Comparison of ENCODE assay signal across 13 cellular contexts in the genomic region with DNA sequence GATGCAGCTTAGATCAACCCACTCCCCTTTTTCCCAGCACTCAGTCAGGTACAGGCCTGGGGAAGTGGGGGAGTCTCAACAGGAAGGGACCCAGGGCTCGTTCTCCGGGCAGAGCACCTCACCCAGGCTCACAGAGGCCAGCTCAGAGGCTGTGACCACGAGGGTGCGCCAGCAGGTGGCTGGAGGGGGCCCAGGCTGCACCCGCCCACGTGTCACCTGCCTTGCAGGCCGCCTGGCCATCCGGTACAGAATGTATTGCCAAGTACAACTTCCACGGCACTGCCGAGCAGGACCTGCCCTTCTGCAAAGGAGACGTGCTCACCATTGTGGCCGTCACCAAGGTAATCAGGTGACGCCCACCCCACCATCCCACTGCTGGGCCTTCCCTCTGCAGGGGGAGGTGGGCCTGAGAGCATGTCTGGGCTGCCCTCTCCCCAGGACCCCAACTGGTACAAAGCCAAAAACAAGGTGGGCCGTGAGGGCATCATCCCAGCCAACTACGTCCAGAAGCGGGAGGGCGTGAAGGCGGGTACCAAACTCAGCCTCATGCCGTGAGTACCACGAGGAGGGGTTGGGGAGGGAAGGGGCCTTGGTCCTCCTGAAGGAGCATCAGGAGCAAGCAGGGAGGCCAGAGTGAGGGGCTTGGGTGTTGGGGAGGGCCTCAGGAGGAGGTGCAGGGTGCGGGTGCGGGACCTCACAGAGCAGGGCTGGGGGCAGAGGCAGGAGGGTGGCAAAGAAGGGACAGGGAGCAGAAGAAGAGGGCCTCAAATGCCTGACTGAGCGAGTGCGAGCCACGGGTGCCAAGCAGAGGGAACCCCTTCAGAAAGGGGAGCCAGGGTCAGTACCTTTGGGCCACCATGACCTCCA. TPM values are rescaled to one million over a fixed set of nuclear protein-coding genes. Genes with fewer than 3 reads are reported as not detected.
DNase-seq lines count a peak whose midpoint lies in the region; ATAC-seq and TF ChIP-seq lines count a peak whose summit lies in the region.
"Had no signal": no experiment of that assay in that cellular context is flagged by ENCODE, and none has a peak within 500 bp of the region (broad histone marks: within the 10 kb centered on the region; RNA-seq: fewer than 3 reads in every experiment).

No MANE protein-coding gene starts in this region.

- peaks cover 3 to 70% of the 10 kb centered on the region in 2 experiments for H3K79me1 ChIP-seq in IMR-90 (ENCODE audit: low read depth in 1 of 2, low read length in 2 of 2)

- POLR2A ChIA-PET in GM10248 (lab: Yijun Ruan, JAX) (interaction anchor here (0.7 to 1.5 kb wide), 3 partner anchors 11 to 27 kb away, joined by 4 to 5 read pairs (median 4); no protein-coding TSS in a partner anchor), IMR-90 (lab: Charles Lee; ENCODE audit: unreplicated experiment) (no interaction called here)

- peaks cover 26% of the 10 kb centered on the region for H3K79me2 ChIP-seq in hepatocyte

- CTCF ChIA-PET in GM10248 (lab: Yijun Ruan, JAX): interaction anchor here (0.7 to 35.2 kb wide), 31 partner anchors 9 to 370 kb away, joined by 3 to 1226 read pairs (median 5); a partner anchor contains a TSS
- CTCF ChIA-PET in IMR-90 (lab: Yijun Ruan, JAX): no interaction called here

- H3K9me3 ChIP-seq in IMR-90 (ENCODE audit: control insufficient read depth, insufficient read depth, low read length) (no peaks in the 10 kb centered on the region), hepatocyte (ENCODE audit: low read depth) (no peaks in the 10 kb centered on the region)

- no peak overlapping the region for H2AFZ ChIP-seq in IMR-90 (replicated peaks; ENCODE audit: low read length, poor library complexity)
- no peak overlapping the region for H2AFZ ChIP-seq in hepatocyte

- no peak overlapping the region for H3K14ac ChIP-seq in IMR-90 (replicated peaks; ENCODE audit: low read depth, low read length)

- WGBS in IMR-90 (ENCODE audit: extremely low coverage in 2 of 2, insufficient read length in 1 of 2), 2 experiments: 93% methylated on average over 12 of the region's 25 CpGs; no CpG with 5 or more reads in 1 of the 2 experiments
- 95% methylated on average over 23 of the region's 25 CpGs for WGBS in hepatocyte (ENCODE audit: low lambda C conversion rate, missing lambda C conversion rate)

- no peak overlapping the region for H3K9ac ChIP-seq in IMR-90 (ENCODE audit: low read depth, low read length)

- H3K4ac ChIP-seq in IMR-90 (ENCODE audit: low read depth, low read length): no peak overlapping the region

- no peak overlapping the region for H4K91ac ChIP-seq in IMR-90 (ENCODE audit: insufficient read depth, low read depth, low read length)

- H3K36me3 ChIP-seq in IMR-90 (ENCODE audit: control insufficient read depth, insufficient read depth, low read length) (peaks cover 41% of the 10 kb centered on the region), hepatocyte (replicated peaks; ENCODE audit: insufficient read depth, low read depth) (no peaks in the 10 kb centered on the region)

- H3K9me3 Mint-ChIP-seq in natural killer cell (no peaks in the 10 kb centered on the region), glutamatergic neuron (ENCODE audit: unreplicated experiment) (no peaks in the 10 kb centered on the region)

- H4K20me1 ChIP-seq in IMR-90 (ENCODE audit: insufficient read depth, low read length) (peaks cover 64% of the 10 kb centered on the region), hepatocyte (ENCODE audit: insufficient read depth, poor library complexity, severe bottlenecking) (peaks cover 19% of the 10 kb centered on the region)

- no peak for TF ChIP-seq POLR2A in IMR-90 (IDR thresholded peaks at IDR 0.05; ENCODE audit: low read depth, low read length)

- H3K4me3 ChIP-seq in IMR-90 (ENCODE audit: insufficient read depth, low read depth, low read length): no peak overlapping the region
- no peak overlapping the region for H3K4me3 ChIP-seq in hepatocyte

- H3K27ac Mint-ChIP-seq in natural killer cell: peak overlapping the region; percentile 92 to 93
- H3K27ac Mint-ChIP-seq in glutamatergic neuron (ENCODE audit: unreplicated experiment): no peak overlapping the region

- peak overlapping the region; percentile 50 for H2AK9ac ChIP-seq in IMR-90 (replicated peaks; ENCODE audit: low read depth, low read length, poor library complexity)

- H3K4me3 Mint-ChIP-seq in natural killer cell: peak overlapping the region; percentile 45
- no peak overlapping the region for H3K4me3 Mint-ChIP-seq in glutamatergic neuron (ENCODE audit: unreplicated experiment)

- H3K27me3 Mint-ChIP-seq in natural killer cell (ENCODE audit: low read depth in 2 of 2) (no peaks in the 10 kb centered on the region), glutamatergic neuron (ENCODE audit: unreplicated experiment) (peaks cover 4% of the 10 kb centered on the region)

- H4K8ac ChIP-seq in IMR-90 (ENCODE audit: low read depth in 2 of 2, low read length in 2 of 2): no peak overlapping the region

- H3K4me1 ChIP-seq in IMR-90 (ENCODE audit: control insufficient read depth, insufficient read depth, low read length) (peaks cover 2% of the 10 kb centered on the region; the same call in 1 of the 2 replicates), hepatocyte (ENCODE audit: insufficient read depth) (no peaks in the 10 kb centered on the region)

- TF ChIP-seq RAD21 in IMR-90 (IDR thresholded peaks at IDR 0.05; ENCODE audit: low read length): no peak

- no peak for ATAC-seq in IMR-90 (ENCODE audit: low read depth)
- no peak for ATAC-seq in natural killer cell
- ATAC-seq in sciatic nerve: no peak

- no peaks in the 10 kb centered on the region for H3K27me3 ChIP-seq in IMR-90 (ENCODE audit: control insufficient read depth, insufficient read depth, low read length)
- no peaks in the 10 kb centered on the region for H3K27me3 ChIP-seq in hepatocyte

- peaks cover 36 to 57% of the 10 kb centered on the region in 2 donors for H3K4me1 Mint-ChIP-seq in natural killer cell
- H3K4me1 Mint-ChIP-seq in glutamatergic neuron (ENCODE audit: low read depth, unreplicated experiment): no peaks in the 10 kb centered on the region

- intact Hi-C loops in IMR-90 (cut with micrococcal nuclease): no loop called here
- intact Hi-C loops in natural killer cell (cut with micrococcal nuclease): no loop called here
- intact Hi-C loops in sciatic nerve (cut with DNase I): no loop called here

- H2BK15ac ChIP-seq in IMR-90 (ENCODE audit: low read depth, low read length): no peak overlapping the region

- in situ Hi-C loops in IMR-90 (cut with MboI; ENCODE audit: low sequenced_read_pairs): no loop called here

- H2BK120ac ChIP-seq in IMR-90 (ENCODE audit: low read depth, low read length): no peak overlapping the region

- H3K9me2 ChIP-seq in hepatocyte (replicated peaks; ENCODE audit: insufficient read depth): no peaks in the 10 kb centered on the region

- TF ChIP-seq CTCF in GM10248 (IDR thresholded peaks at IDR 0.05; ENCODE audit: control extremely low read depth, extremely low read depth, low read depth, missing control alignments) (peak; percentile 65), IMR-90 (conservative IDR thresholded peaks at IDR 0.05; ENCODE audit: low read depth, low read length) (no peak), natural killer cell (IDR thresholded peaks at IDR 0.05) (no peak), glutamatergic neuron (IDR thresholded peaks at IDR 0.05; ENCODE audit: partially characterized antibody, unreplicated experiment) (no peak), hepatocyte (IDR thresholded peaks at IDR 0.05; ENCODE audit: poor library complexity) (no peak)

- dilution Hi-C loops in IMR-90 (cut with HindIII; ENCODE audit: low sequenced_read_pairs, unreplicated experiment): no loop called here

- DNase-seq in GM10248 (ENCODE audit: extremely low spot score) (peak; percentile 83), IMR-90 (no peak), cerebellar cortex (ENCODE audit: low spot score) (peak; percentile 87), natural killer cell (no peak), glutamatergic neuron (no peak), sciatic nerve (ENCODE audit: low spot score) (no peak), hepatocyte (ENCODE audit: low spot score) (no peak)
- no peak for DNase-seq in stimulated activated CD4-positive, alpha-beta T cell treated with anti-CD3 and anti-CD28 coated beads, Interleukin-2, amount 100 ng/mL, for 48 hours
- DNase-seq: activated CD8-positive, alpha-beta memory T cell treated with anti-CD3 and anti-CD28 coated beads, Interleukin-2, amount 50 U/mL, for 4 hours; effector CD4-positive, alpha-beta T cell; NCI-H1048; stimulated activated naive CD4-positive, alpha-beta T cell treated with Interleukin-2 at 50 U/mL for 16 hours had no signal

- H3K56ac ChIP-seq in IMR-90 (ENCODE audit: extremely low read depth, insufficient read depth, low read length): no peak overlapping the region

- BruUV-seq in IMR-90 (replicated peaks; lab: Mats Ljungman, UMichigan): no TSS peak

- no peak overlapping the region for H2AK5ac ChIP-seq in IMR-90 (ENCODE audit: low read depth, low read length)

- H3K27ac ChIP-seq in IMR-90 (ENCODE audit: insufficient read depth, low read length) (no peak overlapping the region), hepatocyte (no peak overlapping the region)

- no peak overlapping the region for H2BK20ac ChIP-seq in IMR-90 (ENCODE audit: low read depth, low read length)

- no peak overlapping the region for H3K23ac ChIP-seq in IMR-90 (ENCODE audit: low read depth, low read length)

- no peak overlapping the region for H4K5ac ChIP-seq in IMR-90 (ENCODE audit: low read depth, low read length)

- H3K36me3 Mint-ChIP-seq in natural killer cell (no peaks in the 10 kb centered on the region), glutamatergic neuron (ENCODE audit: unreplicated experiment) (no peaks in the 10 kb centered on the region)

- no peak overlapping the region for H2BK5ac ChIP-seq in IMR-90 (ENCODE audit: low read depth, low read length, poor library complexity, severe bottlenecking)

- H3K9me1 ChIP-seq in IMR-90 (ENCODE audit: insufficient read depth, low read length): peaks cover 7% of the 10 kb centered on the region; the same call in 1 of the 2 replicates

- H3K18ac ChIP-seq in IMR-90 (ENCODE audit: low read depth, low read length): no peak overlapping the region

- H3K4me2 ChIP-seq in IMR-90 (ENCODE audit: low read depth, low read length): no peak overlapping the region
- no peak overlapping the region for H3K4me2 ChIP-seq in hepatocyte

RNA-seq across cellular contexts. Expression of a gene that starts 14.0 kb away (rescaled TPM):
- total RNA-seq in IMR-90 (2012; rRNA removed) (not detected in 2 replicates), natural killer cell (1 to 10 TPM in 1 of 3 donors, under 1 TPM in 2; 0.72 to 1.1 (median 0.94) TPM), glutamatergic neuron (ENCODE audit: unreplicated experiment) (not detected), sciatic nerve (not detected), hepatocyte (not detected in 2 replicates)
- polyA plus RNA-seq in IMR-90 (2012; rRNA removed) (not detected in 2 replicates), hepatocyte (not detected in 2 replicates)
- polyA plus RNA-seq in IMR-90 (2012; cell fraction: cytosol; rRNA removed): not detected in 2 replicates
- polyA plus RNA-seq in IMR-90 (2012; cell fraction: nucleus; rRNA removed; ENCODE audit: low replicate concordance): 0.09 and 0.30 TPM in 2 replicates
- total RNA-seq: RPMI7951 had no signal

RNA-seq across cellular contexts. Expression of a gene that starts 16.7 kb away (rescaled TPM):
- total RNA-seq in IMR-90 (2012; rRNA removed): 10.8 and 13.6 TPM in 2 replicates
- polyA plus RNA-seq in IMR-90 (2012; rRNA removed): 42.5 and 54.0 TPM in 2 replicates
- 33.3 and 58.6 TPM in 2 replicates for polyA plus RNA-seq in IMR-90 (2012; cell fraction: cytosol; rRNA removed)
- 97.3 and 182 TPM in 2 replicates for polyA plus RNA-seq in IMR-90 (2012; cell fraction: nucleus; rRNA removed; ENCODE audit: low replicate concordance)
- 100 to 1,000 TPM; 282 to 334 (median 287) TPM for total RNA-seq in natural killer cell
- total RNA-seq in glutamatergic neuron (ENCODE audit: unreplicated experiment): 72.6 TPM
- total RNA-seq in sciatic nerve: 43.7 TPM
- 15.8 and 16.9 TPM in 2 replicates for total RNA-seq in hepatocyte
- polyA plus RNA-seq in hepatocyte: 19.1 and 21.8 TPM in 2 replicates

RNA-seq across cellular contexts. Expression of a gene that starts 27.8 kb away (rescaled TPM):
- not detected in 2 replicates for total RNA-seq in IMR-90 (2012; rRNA removed)
- not detected in 2 replicates for polyA plus RNA-seq in IMR-90 (2012; rRNA removed)
- polyA plus RNA-seq in IMR-90 (2012; cell fraction: cytosol; rRNA removed): not detected in 2 replicates
- polyA plus RNA-seq in IMR-90 (2012; cell fraction: nucleus; rRNA removed; ENCODE audit: low replicate concordance): 0.12 and 0.24 TPM in 2 replicates
- total RNA-seq in natural killer cell: under 1 TPM in 2 of 3 donors, not detected in 1; 0.16 to 0.93 TPM
- 0.32 TPM for total RNA-seq in glutamatergic neuron (ENCODE audit: unreplicated experiment)
- not detected for total RNA-seq in sciatic nerve
- not detected in 2 replicates for total RNA-seq in hepatocyte
- 0.10 TPM in 1 of 2 replicates, not detected in the other for polyA plus RNA-seq in hepatocyte
- total RNA-seq: RPMI7951 had no signal

RNA-seq across cellular contexts. Expression of a gene that starts 44.3 kb away (rescaled TPM):
- total RNA-seq in IMR-90 (2012; rRNA removed) (8.6 and 11.8 TPM in 2 replicates), natural killer cell (10 to 100 TPM; 54.8 to 75.1 (median 64.7) TPM), glutamatergic neuron (ENCODE audit: unreplicated experiment) (46.5 TPM), sciatic nerve (26.5 TPM), hepatocyte (37.6 and 40.4 TPM in 2 replicates)
- polyA plus RNA-seq in IMR-90 (2012; rRNA removed) (22.7 and 24.7 TPM in 2 replicates), hepatocyte (45.7 and 46.3 TPM in 2 replicates)
- 10.2 and 12.4 TPM in 2 replicates for polyA plus RNA-seq in IMR-90 (2012; cell fraction: cytosol; rRNA removed)
- polyA plus RNA-seq in IMR-90 (2012; cell fraction: nucleus; rRNA removed; ENCODE audit: low replicate concordance): 160 and 201 TPM in 2 replicates

RNA-seq across cellular contexts. Expression of a gene that starts 50.0 kb away (rescaled TPM):
- total RNA-seq in IMR-90 (2012; rRNA removed) (not detected in 2 replicates), natural killer cell (not detected), glutamatergic neuron (ENCODE audit: unreplicated experiment) (not detected), sciatic nerve (not detected), hepatocyte (0.40 TPM in 1 of 2 replicates, not detected in the other)
- polyA plus RNA-seq in IMR-90 (2012; rRNA removed) (not detected in 2 replicates), hepatocyte (0.17 TPM in 1 of 2 replicates, not detected in the other)
- not detected in 2 replicates for polyA plus RNA-seq in IMR-90 (2012; cell fraction: cytosol; rRNA removed)
- not detected in 2 replicates for polyA plus RNA-seq in IMR-90 (2012; cell fraction: nucleus; rRNA removed; ENCODE audit: low replicate concordance)
- total RNA-seq: RPMI7951 had no signal

Comparison
In these comparisons a context has a peak if more than half of its experiments do, and no peak if none do; other contexts are left out.
1. DNase-seq: peak in GM10248 (single experiment) and cerebellar cortex (single experiment); none in IMR-90 (single experiment), natural killer cell (single experiment), stimulated activated CD4-positive, alpha-beta T cell treated with anti-CD3 and anti-CD28 coated beads, Interleukin-2, amount 100 ng/mL, for 48 hours (0 of 2), glutamatergic neuron (single experiment), sciatic nerve (single experiment) and hepatocyte (single experiment).